38 cellular contexts compared by ENCODE assay signal in genomic region chr14:103984196-103984595, GRCh38. TPM values are rescaled to one million over a fixed set of nuclear protein-coding genes. Genes with fewer than 3 reads are reported as not detected.
"Had no signal": no experiment of that assay in that cellular context is flagged by ENCODE, and none has a peak within 500 bp of the region (broad histone marks: within the 10 kb centered on the region; RNA-seq: fewer than 3 reads in every experiment).

No MANE protein-coding gene starts in this region.

- DNase-seq: Karpas-422, Kasumi-1, MG63, MM.1S, MV-4-11, NCI-H1048, NCI-H1092, NCI-H1092 treated with DMSO at 0.1 percent for 48 hours, NCI-H1105, NCI-H1105 treated with DMSO at 0.1 percent for 48 hours, NCI-H1417, NCI-H1417 treated with DMSO at 0.1 percent for 48 hours, NCI-H1436, NCI-H1436 treated with DMSO at 0.1 percent for 48 hours, NCI-H146, NCI-H1694, NCI-H1694 treated with DMSO at 0.1 percent for 48 hours, NCI-H187, NCI-H187 treated with DMSO at 0.1 percent for 48 hours, NCI-H1930, NCI-H2029, NCI-H2029 treated with DMSO at 0.1 percent for 48 hours, NCI-H2081, NCI-H2081 treated with DMSO at 0.1 percent for 48 hours, NCI-H2107, NCI-H2171, NCI-H2171 treated with DMSO at 0.1 percent for 48 hours, NCI-H2227 treated with DMSO at 0.1 percent for 48 hours, NCI-H226, NCI-H345, NCI-H446, NCI-H446 treated with DMSO at 0.1 percent for 48 hours, NCI-H510A, NCI-H510A treated with DMSO at 0.1 percent for 48 hours had no signal

- H3K36me3 ChIP-seq: MG63 had no signal

- H3K4me3 ChIP-seq: MG63 had no signal

RNA-seq across cellular contexts. Expression of gene RD3L, which starts 41.9 kb away (rescaled TPM):
- total RNA-seq: LHCN-M2, M059J, MCF 10A, NCI-H460 had no signal

RNA-seq across cellular contexts. Expression of gene TDRD9, which starts 55.9 kb away (rescaled TPM):
- total RNA-seq: M059J, NCI-H460 had no signal
